1 cellular context compared by ENCODE assay signal in the genomic region with DNA sequence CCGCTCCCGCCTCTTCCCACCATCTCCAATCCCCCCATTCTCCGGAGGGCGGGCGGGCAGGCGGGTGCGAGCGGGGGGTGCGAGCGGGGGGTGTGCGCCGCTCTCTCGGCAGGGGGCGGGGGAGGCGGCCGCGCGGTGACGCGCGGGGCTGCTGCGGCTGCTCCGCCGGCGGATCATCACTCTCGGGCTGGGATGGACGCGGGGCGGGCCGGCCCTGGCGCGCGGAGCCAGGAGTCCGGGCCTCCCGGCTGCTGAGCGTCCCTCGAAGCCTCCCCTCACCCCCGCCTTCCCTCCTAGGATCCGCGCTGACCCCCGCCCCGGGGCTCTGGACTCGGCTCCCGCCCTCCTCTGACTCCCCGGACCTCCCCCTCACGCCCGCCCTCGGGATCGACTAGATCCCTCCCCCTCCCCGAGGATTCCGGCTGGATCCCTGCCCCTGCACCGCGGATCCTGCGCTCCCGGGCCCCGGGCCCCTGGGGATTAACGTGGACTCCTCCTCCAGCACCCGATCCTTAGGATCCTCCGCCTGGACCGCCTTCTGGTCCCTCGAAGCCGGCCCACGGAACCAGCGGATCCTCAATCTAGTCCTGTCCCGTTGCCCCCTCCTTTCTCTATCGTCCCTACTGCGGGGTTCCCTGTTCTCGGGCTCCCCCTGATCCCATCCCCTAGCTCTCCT.
TF ChIP-seq lines count a peak whose summit lies in the region.

No MANE protein-coding gene starts in this region.

TF ChIP-seq in A549, 52 proteins besides CTCF, POLR2A, EP300 and RAD21:
- TF ChIP-seq, protein P1, sequence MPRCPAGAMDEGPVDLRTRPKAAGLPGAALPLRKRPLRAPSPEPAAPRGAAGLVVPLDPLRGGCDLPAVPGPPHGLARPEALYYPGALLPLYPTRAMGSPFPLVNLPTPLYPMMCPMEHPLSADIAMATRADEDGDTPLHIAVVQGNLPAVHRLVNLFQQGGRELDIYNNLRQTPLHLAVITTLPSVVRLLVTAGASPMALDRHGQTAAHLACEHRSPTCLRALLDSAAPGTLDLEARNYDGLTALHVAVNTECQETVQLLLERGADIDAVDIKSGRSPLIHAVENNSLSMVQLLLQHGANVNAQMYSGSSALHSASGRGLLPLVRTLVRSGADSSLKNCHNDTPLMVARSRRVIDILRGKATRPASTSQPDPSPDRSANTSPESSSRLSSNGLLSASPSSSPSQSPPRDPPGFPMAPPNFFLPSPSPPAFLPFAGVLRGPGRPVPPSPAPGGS (IDR thresholded peaks at IDR 0.05) = 0 out of 3 replicates have a peak, but pooled peaks have one; percentile 58
- TF ChIP-seq RARB (CRISPR knock-in tag; IDR thresholded peaks at IDR 0.05) (no peak), RFX5 (IDR thresholded peaks at IDR 0.05) (no peak), JUN (IDR thresholded peaks at IDR 0.05) (peak in 1 of 2 experiments; percentile 68; a peak in 3 of 5 replicates), GATA3 (IDR thresholded peaks at IDR 0.05; ENCODE audit: borderline replicate concordance) (no peak), NFE2L2 (conservative IDR thresholded peaks at IDR 0.05; ENCODE audit: low read length) (no peak), EHF (CRISPR knock-in tag; IDR thresholded peaks at IDR 0.05) (no peak), PHF8 (IDR thresholded peaks at IDR 0.05; ENCODE audit: borderline replicate concordance, low read depth) (peak; percentile 82), FOXS1 (CRISPR knock-in tag; IDR thresholded peaks at IDR 0.05) (no peak), TFCP2L1 (CRISPR knock-in tag; IDR thresholded peaks at IDR 0.05) (peak; percentile 23; the same call in 1 of the 2 replicates)
- TF ChIP-seq, protein P2, sequence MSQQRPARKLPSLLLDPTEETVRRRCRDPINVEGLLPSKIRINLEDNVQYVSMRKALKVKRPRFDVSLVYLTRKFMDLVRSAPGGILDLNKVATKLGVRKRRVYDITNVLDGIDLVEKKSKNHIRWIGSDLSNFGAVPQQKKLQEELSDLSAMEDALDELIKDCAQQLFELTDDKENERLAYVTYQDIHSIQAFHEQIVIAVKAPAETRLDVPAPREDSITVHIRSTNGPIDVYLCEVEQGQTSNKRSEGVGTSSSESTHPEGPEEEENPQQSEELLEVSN (IDR thresholded peaks at IDR 0.05; ENCODE audit: borderline replicate concordance, low read depth) = peak; percentile 17; the same call in 1 of the 2 replicates
